In the genomic region with DNA sequence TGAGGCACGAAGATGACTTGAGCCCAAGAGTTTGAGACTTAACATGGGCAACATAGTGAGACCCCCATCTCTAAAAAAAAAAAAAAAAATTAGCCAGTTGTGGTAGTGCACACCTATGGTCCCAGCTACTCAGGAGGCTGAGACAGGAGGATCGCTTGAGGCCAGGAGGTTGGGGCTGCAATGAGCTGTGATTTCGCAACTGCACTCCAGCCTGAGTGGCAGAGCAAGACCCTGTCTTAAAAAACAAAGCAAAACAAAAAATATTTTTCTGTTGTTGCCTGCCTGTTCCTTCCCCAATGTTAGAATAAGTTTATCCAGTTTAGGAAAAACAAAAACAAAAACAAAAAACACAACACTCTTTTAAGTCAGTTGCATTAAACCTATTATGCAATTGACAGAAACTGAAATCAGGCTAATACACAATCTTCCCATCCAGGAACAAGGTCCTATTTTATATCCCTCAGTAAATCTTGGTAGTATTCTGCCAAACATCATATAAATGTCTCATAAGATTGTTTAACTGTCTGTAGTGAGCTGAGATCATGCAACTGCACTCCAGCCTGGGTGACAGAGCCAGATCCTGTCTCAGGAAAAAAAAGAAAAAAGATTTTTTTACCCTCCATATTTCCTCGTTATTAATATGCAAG, we compare ENCODE assay signal across 20 cellular contexts.
"Had no signal": no experiment of that assay in that cellular context is flagged by ENCODE, and none has a peak within 500 bp of the region (broad histone marks: within the 10 kb centered on the region; RNA-seq: fewer than 3 reads in every experiment).

No MANE protein-coding gene starts in this region.

- H3K4me3 Mint-ChIP-seq: activated CD4-positive, alpha-beta T cell treated with anti-CD3 and anti-CD28 coated beads, Interleukin-2, amount 10 ng/mL, durations not matched to agents 7 days and 5 days; activated CD8-positive, alpha-beta T cell treated with anti-CD3 and anti-CD28 coated beads, Interleukin-2, amount 10 ng/mL, durations not matched to agents 7 days and 5 days; activated T-cell treated with anti-CD3 and anti-CD28 coated beads, Interleukin-2, amount 50 U/mL, for 24 hours; neural crest cell; stimulated activated naive CD8-positive, alpha-beta T cell treated with anti-CD3 and anti-CD28 coated beads, Interleukin-15, amount 100 ng/mL, for 72 hours had no signal

- H3K27ac ChIP-seq: left ventricle myocardium inferior, right atrium auricular region had no signal

- DNase-seq: activated CD4-positive, alpha-beta T cell treated with anti-CD3 and anti-CD28 coated beads, Interleukin-2, amount 10 ng/mL, durations not matched to agents 7 days and 5 days; activated CD8-positive, alpha-beta T cell treated with anti-CD3 and anti-CD28 coated beads, Interleukin-2, amount 10 ng/mL, durations not matched to agents 7 days and 5 days; activated naive CD4-positive, alpha-beta T cell treated with anti-CD3 and anti-CD28 coated beads, Interleukin-2, amount 50 U/mL, for 16 hours; activated T-cell treated with anti-CD3 and anti-CD28 coated beads, Interleukin-2, amount 50 U/mL, for 24 hours; aorta; cortex of kidney; effector memory CD4-positive, alpha-beta T cell; foreskin fibroblast; hippocampal formation; left ventricle myocardium inferior; mammary epithelial cell; stimulated activated CD4-positive, alpha-beta T cell treated with anti-CD3 and anti-CD28 coated beads, Interleukin-2, amount 100 ng/mL, for 48 hours; stimulated activated naive CD8-positive, alpha-beta T cell treated with anti-CD3 and anti-CD28 coated beads, Interleukin-15, amount 100 ng/mL, for 72 hours; T1000; trophoblast cell had no signal

- H3K4me3 ChIP-seq: left ventricle myocardium inferior, right atrium auricular region, skin epidermis had no signal

- H3K4me1 Mint-ChIP-seq: neural crest cell had no signal

- H3K27ac Mint-ChIP-seq: activated CD4-positive, alpha-beta T cell treated with anti-CD3 and anti-CD28 coated beads, Interleukin-2, amount 10 ng/mL, durations not matched to agents 7 days and 5 days; activated CD8-positive, alpha-beta T cell treated with anti-CD3 and anti-CD28 coated beads, Interleukin-2, amount 10 ng/mL, durations not matched to agents 7 days and 5 days; activated T-cell treated with anti-CD3 and anti-CD28 coated beads, Interleukin-2, amount 50 U/mL, for 24 hours; progenitor cell of endocrine pancreas; stimulated activated naive CD8-positive, alpha-beta T cell treated with anti-CD3 and anti-CD28 coated beads, Interleukin-15, amount 100 ng/mL, for 72 hours had no signal

- H3K27me3 ChIP-seq: right atrium auricular region had no signal

- H3K27me3 Mint-ChIP-seq: activated T-cell treated with anti-CD3 and anti-CD28 coated beads, Interleukin-2, amount 50 U/mL, for 24 hours had no signal

- H3K9me3 ChIP-seq: left ventricle myocardium inferior, right atrium auricular region had no signal

- H3K36me3 ChIP-seq: left ventricle myocardium inferior, right atrium auricular region had no signal

- ATAC-seq: activated CD4-positive, CD25-positive, alpha-beta regulatory T cell treated with anti-CD3 and anti-CD28 coated beads, Interleukin-2, amount 50 U/mL, for 24 hours; activated CD8-positive, alpha-beta T cell treated with anti-CD3 and anti-CD28 coated beads, Interleukin-2, amount 10 ng/mL, durations not matched to agents 7 days and 5 days; stimulated activated naive CD8-positive, alpha-beta T cell treated with anti-CD3 and anti-CD28 coated beads, Interleukin-15, amount 100 ng/mL, for 72 hours had no signal

- H3K9me3 Mint-ChIP-seq: activated CD4-positive, alpha-beta T cell treated with anti-CD3 and anti-CD28 coated beads, Interleukin-2, amount 10 ng/mL, durations not matched to agents 7 days and 5 days; activated T-cell treated with anti-CD3 and anti-CD28 coated beads, Interleukin-2, amount 50 U/mL, for 24 hours; neural crest cell; stimulated activated naive CD8-positive, alpha-beta T cell treated with anti-CD3 and anti-CD28 coated beads, Interleukin-15, amount 100 ng/mL, for 72 hours had no signal

- H3K4me1 ChIP-seq: left ventricle myocardium inferior, right atrium auricular region had no signal
